ENCODE assay signal across 8 cellular contexts in the genomic region with DNA sequence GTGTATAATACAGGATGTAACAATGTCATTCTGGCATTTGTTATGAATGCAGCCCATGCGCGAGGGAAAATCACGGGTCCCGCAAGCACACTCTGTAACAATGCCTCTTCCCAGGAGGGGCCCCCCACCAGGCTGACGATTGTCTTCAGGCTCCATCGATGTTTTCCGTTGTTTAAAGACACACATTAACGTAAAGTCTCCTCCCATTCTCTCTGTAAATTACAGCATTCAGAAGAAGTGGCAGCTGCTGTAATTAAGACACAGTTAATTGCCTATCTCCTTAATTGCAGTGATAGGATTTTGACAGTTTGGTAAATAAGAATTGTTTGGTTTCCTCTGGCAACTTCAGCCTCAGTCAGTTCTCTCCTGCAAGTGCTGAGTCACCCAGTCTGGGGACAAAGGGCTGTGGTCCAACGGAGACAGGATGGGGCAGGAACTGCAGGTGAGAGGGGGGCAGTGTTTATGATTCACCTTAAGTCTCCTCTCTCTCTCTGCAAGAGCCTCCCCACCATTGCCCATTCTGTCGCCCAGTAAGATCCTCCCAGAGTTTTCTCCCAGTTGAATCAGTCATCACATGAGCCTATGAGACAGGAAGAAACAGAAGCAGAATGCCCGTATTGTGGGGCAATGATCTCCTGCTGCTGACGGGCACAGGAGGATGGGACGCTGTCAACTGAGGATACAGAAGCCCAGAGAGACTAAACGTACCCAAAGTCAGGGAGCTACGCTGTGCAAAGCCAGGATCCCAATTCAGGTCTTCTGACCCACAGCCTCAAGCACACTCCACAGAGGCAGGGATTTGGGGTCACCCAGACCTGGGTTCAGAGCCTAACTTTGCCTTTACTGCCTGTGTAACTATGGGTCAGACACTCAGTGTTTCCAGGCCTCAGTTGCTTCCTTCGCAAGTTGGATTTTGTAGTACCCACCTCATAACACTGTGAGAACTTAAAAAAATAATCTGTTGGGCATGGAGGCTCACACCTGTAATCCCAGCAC.
DNase-seq lines count a peak whose midpoint lies in the region; ATAC-seq, FAIRE-seq and TF ChIP-seq lines count a peak whose summit lies in the region.

No MANE protein-coding gene starts in this region.

- no peaks in the 10 kb centered on the region for H3K9me3 Mint-ChIP-seq in glutamatergic neuron (ENCODE audit: unreplicated experiment)

- no peak overlapping the region for H3K27ac Mint-ChIP-seq in glutamatergic neuron (ENCODE audit: unreplicated experiment)

- H3K27ac ChIP-seq in small intestine (ENCODE audit: low read depth in 1 of 2, low read length in 1 of 2): no peak overlapping the region

- WGBS in small intestine, 3 donors: 18 to 38% (median 34%) methylated on average over 16 of the region's 16 CpGs

- H3K36me3 ChIP-seq in small intestine (ENCODE audit: control insufficient read depth in 2 of 2, insufficient read depth in 2 of 2, low read length in 2 of 2): no peaks in the 10 kb centered on the region

- no peaks in the 10 kb centered on the region for H3K9me3 ChIP-seq in small intestine (ENCODE audit: control insufficient read depth, low read depth)

- peak; percentile 80 for DNase-seq in Ammon's horn (ENCODE audit: low spot score)
- DNase-seq in RPMI7951 (ENCODE audit: low read depth): peak; percentile 39
- DNase-seq in fibroblast of gingiva (ENCODE audit: low read depth): peak; percentile 26
- DNase-seq in small intestine: peak; percentile 85
- no peak for DNase-seq in glutamatergic neuron
- no peak for DNase-seq in SW 1271 (lab: John Stamatoyannopoulos, UW)

- no peak overlapping the region for H3K4me3 ChIP-seq in small intestine (ENCODE audit: low read depth in 1 of 2, low read length in 2 of 2)

- no peak for TF ChIP-seq CTCF in glutamatergic neuron (IDR thresholded peaks at IDR 0.05; ENCODE audit: partially characterized antibody, unreplicated experiment)

- no peaks in the 10 kb centered on the region for H3K27me3 Mint-ChIP-seq in glutamatergic neuron (ENCODE audit: unreplicated experiment)

- ATAC-seq in HG03342 (IDR thresholded peaks at IDR 0.05; ENCODE audit: unreplicated experiment): peak; percentile 79
- no peak for ATAC-seq in GM18519 (IDR thresholded peaks at IDR 0.05; ENCODE audit: low FRiP score, unreplicated experiment)

- H3K36me3 Mint-ChIP-seq in glutamatergic neuron (ENCODE audit: unreplicated experiment): no peaks in the 10 kb centered on the region

- no peaks in the 10 kb centered on the region for H3K27me3 ChIP-seq in small intestine (ENCODE audit: control insufficient read depth in 2 of 2, insufficient read depth in 2 of 2, low read length in 2 of 2)

- H3K4me3 Mint-ChIP-seq in glutamatergic neuron (ENCODE audit: unreplicated experiment): no peak overlapping the region

- no peaks in the 10 kb centered on the region for H3K4me1 ChIP-seq in small intestine (ENCODE audit: control insufficient read depth in 2 of 2, insufficient read depth in 1 of 2, low read depth in 1 of 2, low read length in 1 of 2)

- no peak for FAIRE-seq in small intestine (lab: Jason Lieb, UNC)

- H3K4me1 Mint-ChIP-seq in glutamatergic neuron (ENCODE audit: low read depth, unreplicated experiment): no peaks in the 10 kb centered on the region

Comparison
In these comparisons a context has a peak if more than half of its experiments do, and no peak if none do; other contexts are left out.
1. DNase-seq: peak in Ammon's horn (single experiment), RPMI7951 (single experiment), fibroblast of gingiva (single experiment) and small intestine (single experiment); none in glutamatergic neuron (single experiment) and SW 1271 (0 of 2).